11 cellular contexts compared by ENCODE assay signal in genomic region chr9:9950813-9951212, GRCh38.
"Had no signal": no experiment of that assay in that cellular context is flagged by ENCODE, and none has a peak within 500 bp of the region (broad histone marks: within the 10 kb centered on the region; RNA-seq: fewer than 3 reads in every experiment).

No MANE protein-coding gene starts in this region.

- H3K4me3 ChIP-seq: dorsolateral prefrontal cortex, neural progenitor cell, pancreas, spleen, upper lobe of left lung had no signal

- H3K4me1 ChIP-seq: foreskin keratinocyte, neural progenitor cell, pancreas, spleen, upper lobe of left lung had no signal

- H3K4me1 Mint-ChIP-seq: activated naive CD4-positive, alpha-beta T cell treated with anti-CD3 and anti-CD28 coated beads, Interleukin-2, amount 50 U/mL, for 24 hours; neural progenitor cell had no signal

- H2AFZ ChIP-seq: neural progenitor cell had no signal

- H3K9ac ChIP-seq: neural progenitor cell had no signal

- DNase-seq: dorsolateral prefrontal cortex; foreskin keratinocyte; pancreas; spleen; stimulated activated CD4-positive, alpha-beta T cell treated with anti-CD3 and anti-CD28 coated beads, Interleukin-1b, Interleukin-23, amount 100 ng/mL, for 48 hours; stimulated activated naive CD4-positive, alpha-beta T cell; upper lobe of left lung had no signal

- H3K27ac Mint-ChIP-seq: activated naive CD4-positive, alpha-beta T cell treated with anti-CD3 and anti-CD28 coated beads, Interleukin-2, amount 50 U/mL, for 24 hours; neural progenitor cell had no signal

- H3K36me3 Mint-ChIP-seq: activated naive CD4-positive, alpha-beta T cell treated with anti-CD3 and anti-CD28 coated beads, Interleukin-2, amount 50 U/mL, for 24 hours; neural progenitor cell had no signal

- FAIRE-seq: keratinocyte, pancreas had no signal

- H3K36me3 ChIP-seq: neural progenitor cell, pancreas, spleen, upper lobe of left lung had no signal

- H3K27me3 Mint-ChIP-seq: activated naive CD4-positive, alpha-beta T cell treated with anti-CD3 and anti-CD28 coated beads, Interleukin-2, amount 50 U/mL, for 24 hours had no signal

- H3K4me2 ChIP-seq: neural progenitor cell had no signal

- H3K27ac ChIP-seq: foreskin keratinocyte, neural progenitor cell, pancreas, spleen, upper lobe of left lung had no signal

- H3K27me3 ChIP-seq: dorsolateral prefrontal cortex, foreskin keratinocyte, neural progenitor cell, pancreas, spleen, upper lobe of left lung had no signal

- H3K9me3 Mint-ChIP-seq: activated naive CD4-positive, alpha-beta T cell treated with anti-CD3 and anti-CD28 coated beads, Interleukin-2, amount 50 U/mL, for 24 hours; neural progenitor cell had no signal

- ATAC-seq: esophagus mucosa, foreskin keratinocyte, pancreas had no signal

- H3K4me3 Mint-ChIP-seq: activated naive CD4-positive, alpha-beta T cell treated with anti-CD3 and anti-CD28 coated beads, Interleukin-2, amount 50 U/mL, for 24 hours; neural progenitor cell had no signal

- H3K9me3 ChIP-seq: pancreas, spleen, upper lobe of left lung had no signal
